8 cellular contexts compared by ENCODE assay signal in the genomic region with DNA sequence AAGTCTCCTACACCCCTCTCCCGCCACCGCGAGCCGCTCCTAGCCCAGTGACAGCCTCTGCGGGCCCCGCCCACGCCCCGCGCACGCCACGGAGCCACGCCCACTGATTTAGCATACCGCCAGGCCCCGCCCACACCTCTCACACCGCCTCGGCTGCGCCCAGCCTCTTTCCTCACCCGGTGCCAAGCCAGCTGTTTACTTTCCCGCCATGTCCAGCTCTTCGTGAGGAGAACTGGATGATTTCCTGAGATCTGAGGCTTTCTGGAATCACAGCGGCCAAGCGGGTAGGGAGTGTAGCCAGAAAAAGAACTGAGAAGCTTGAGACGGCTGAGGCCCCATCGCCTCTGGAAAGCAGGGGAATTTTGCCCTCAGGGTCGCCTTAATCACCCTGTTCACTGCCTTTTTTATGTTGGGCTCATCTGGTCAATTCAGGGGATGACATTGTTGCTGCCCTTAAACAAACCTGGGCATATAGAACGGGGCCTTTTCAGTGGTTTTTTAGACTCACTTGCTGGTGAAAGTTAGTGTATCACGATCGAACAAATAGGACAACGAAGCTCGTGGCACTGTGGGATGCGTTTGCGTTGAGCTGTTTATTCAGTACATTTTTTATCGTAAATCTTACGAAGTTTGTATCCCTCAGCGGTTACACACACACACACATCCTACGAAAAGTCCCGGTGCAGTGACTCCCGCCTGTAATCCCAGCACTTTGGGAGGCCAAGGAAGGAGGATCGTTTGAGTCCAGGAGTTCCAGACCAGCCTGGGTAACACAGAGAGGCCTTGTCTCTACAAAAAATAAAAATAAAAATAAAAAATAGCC. TPM values are rescaled to one million over a fixed set of nuclear protein-coding genes. Genes with fewer than 3 reads are reported as not detected.
DNase-seq lines count a peak whose midpoint lies in the region; ATAC-seq, FAIRE-seq and TF ChIP-seq lines count a peak whose summit lies in the region.

A gene with protein sequence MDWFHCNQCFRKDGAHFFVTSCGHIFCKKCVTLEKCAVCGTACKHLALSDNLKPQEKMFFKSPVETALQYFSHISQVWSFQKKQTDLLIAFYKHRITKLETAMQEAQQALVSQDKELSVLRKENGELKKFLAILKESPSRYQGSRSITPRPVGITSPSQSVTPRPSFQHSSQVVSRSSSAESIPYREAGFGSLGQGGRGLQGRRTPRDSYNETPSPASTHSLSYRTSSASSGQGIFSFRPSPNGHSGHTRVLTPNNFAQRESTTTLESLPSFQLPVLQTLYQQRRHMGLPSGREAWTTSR (plus strand): TSS at position 165 of the 823 bp plus-strand sequence. CDS start 2,410 bp downstream, outside the sequence.

- no peak for TF ChIP-seq CTCF in VCaP (conservative IDR thresholded peaks at IDR 0.05)
- TF ChIP-seq CTCF in brain microvascular endothelial cell (IDR thresholded peaks at IDR 0.05; ENCODE audit: low read depth, low read length, missing control alignments), result no peak
- TF ChIP-seq CTCF in sigmoid colon (IDR thresholded peaks at IDR 0.05), result no peak

- H3K9ac ChIP-seq in iPS-18a (ENCODE audit: low read length), result no peak within 1 kb of the TSS

- peak; percentile 40 to 76 (median 54) for DNase-seq in CD4-positive, CD25-positive, alpha-beta regulatory T cell
- DNase-seq in H54 (ENCODE audit: insufficient read length, low spot score) (peak; percentile 79), NCI-H2107 (lab: John Stamatoyannopoulos, UW) (peak; percentile 75), brain microvascular endothelial cell (peak; percentile 58), sigmoid colon (peak; percentile 96), GF-D8 (lab: John Stamatoyannopoulos, UW) (no peak)

- peak; percentile 62 for FAIRE-seq in H54 (lab: Jason Lieb, UNC)

- TF ChIP-seq POLR2A in H54 (IDR thresholded peaks at IDR 0.05; ENCODE audit: low read depth, low read length) (no peak), sigmoid colon (IDR thresholded peaks at IDR 0.05) (no peak)

- 25 to 27% methylated on average over 39 of the region's 39 CpGs for WGBS in sigmoid colon, 2 donors

- H3K9me3 ChIP-seq in CD4-positive, CD25-positive, alpha-beta regulatory T cell (ENCODE audit: control insufficient read depth in 2 of 2, low read length in 2 of 2), result no peaks in the 10 kb centered on the region
- H3K9me3 ChIP-seq in iPS-18a (ENCODE audit: control insufficient read depth, low read depth, low read length) (no peaks in the 10 kb centered on the region), sigmoid colon (no peaks in the 10 kb centered on the region)

- no peaks in the 10 kb centered on the region for H3K36me3 ChIP-seq in CD4-positive, CD25-positive, alpha-beta regulatory T cell (ENCODE audit: control insufficient read depth, insufficient read depth, low read length)
- H3K36me3 ChIP-seq in brain microvascular endothelial cell (replicated peaks), result no peaks in the 10 kb centered on the region
- H3K36me3 ChIP-seq in iPS-18a (ENCODE audit: control insufficient read depth, low read depth, low read length), result no peaks in the 10 kb centered on the region
- no peaks in the 10 kb centered on the region for H3K36me3 ChIP-seq in sigmoid colon

- TF ChIP-seq EP300 in sigmoid colon (IDR thresholded peaks at IDR 0.05), result no peak

- peaks cover 12% of the 10 kb centered on the region for H3K27me3 ChIP-seq in CD4-positive, CD25-positive, alpha-beta regulatory T cell (ENCODE audit: control insufficient read depth, insufficient read depth, low read length)
- no peaks in the 10 kb centered on the region for H3K27me3 ChIP-seq in brain microvascular endothelial cell (replicated peaks)
- no peaks in the 10 kb centered on the region for H3K27me3 ChIP-seq in iPS-18a (ENCODE audit: control insufficient read depth, insufficient read depth, low read length)
- no peaks in the 10 kb centered on the region for H3K27me3 ChIP-seq in sigmoid colon

- H3K27ac ChIP-seq in CD4-positive, CD25-positive, alpha-beta regulatory T cell (ENCODE audit: insufficient read depth, low read length, poor library complexity, severe bottlenecking), result no peak within 1 kb of the TSS
- H3K27ac ChIP-seq in VCaP, result peak within 1 kb of the TSS; percentile 72
- no peak within 1 kb of the TSS for H3K27ac ChIP-seq in brain microvascular endothelial cell
- H3K27ac ChIP-seq in iPS-18a (ENCODE audit: low read length), result no peak within 1 kb of the TSS
- H3K27ac ChIP-seq in sigmoid colon, result peak within 1 kb of the TSS; percentile 51 to 66 (median 54)

- peak within 1 kb of the TSS in 1 of 3 donors; percentile 67 for H3K27ac Mint-ChIP-seq in CD4-positive, CD25-positive, alpha-beta regulatory T cell

- no peak within 1 kb of the TSS for H3K4me3 ChIP-seq in CD4-positive, CD25-positive, alpha-beta regulatory T cell (ENCODE audit: low read depth, low read length)
- H3K4me3 ChIP-seq in brain microvascular endothelial cell (ENCODE audit: low read depth, low read length), result peak within 1 kb of the TSS; percentile 29
- H3K4me3 ChIP-seq in iPS-18a (ENCODE audit: low read length), result peak within 1 kb of the TSS; percentile 39
- H3K4me3 ChIP-seq in sigmoid colon, result peak within 1 kb of the TSS in 3 of 4 donors; percentile 32 to 43 (median 40)

- peak within 1 kb of the TSS in 1 of 4 donors; percentile 61 for H3K4me3 Mint-ChIP-seq in CD4-positive, CD25-positive, alpha-beta regulatory T cell

- H3K4me1 ChIP-seq in CD4-positive, CD25-positive, alpha-beta regulatory T cell (ENCODE audit: control insufficient read depth, insufficient read depth, low read length, poor library complexity, severe bottlenecking), result peaks cover 6% of the 10 kb centered on the region
- peaks cover 3% of the 10 kb centered on the region for H3K4me1 ChIP-seq in iPS-18a (ENCODE audit: control insufficient read depth, low read depth, low read length)
- peaks cover 0 to 10% (median 4%) of the 10 kb centered on the region in 4 donors for H3K4me1 ChIP-seq in sigmoid colon

- in situ Hi-C loops in brain microvascular endothelial cell (cut with HindIII; ENCODE audit: low pct_ligation_motif_present, low sequenced_read_pairs), result no loop called here

- no peaks in the 10 kb centered on the region for H3K36me3 Mint-ChIP-seq in CD4-positive, CD25-positive, alpha-beta regulatory T cell

- no peaks in the 10 kb centered on the region for H3K9me3 Mint-ChIP-seq in CD4-positive, CD25-positive, alpha-beta regulatory T cell

- peak; percentile 66 to 79 for ATAC-seq in CD4-positive, CD25-positive, alpha-beta regulatory T cell (ENCODE audit: low read depth in 2 of 2)

- H3K27me3 Mint-ChIP-seq in CD4-positive, CD25-positive, alpha-beta regulatory T cell, result peaks cover 14% of the 10 kb centered on the region

- peaks cover 0 to 6% (median 0%) of the 10 kb centered on the region in 4 donors for H3K4me1 Mint-ChIP-seq in CD4-positive, CD25-positive, alpha-beta regulatory T cell

- intact Hi-C loops in sigmoid colon (cut with DNase I), result no loop called here

RNA-seq across cellular contexts. Expression of the gene that starts here (rescaled TPM):
- not detected for total RNA-seq in CD4-positive, CD25-positive, alpha-beta regulatory T cell
- not detected for polyA plus RNA-seq in CD4-positive, CD25-positive, alpha-beta regulatory T cell
- not detected for total RNA-seq in sigmoid colon
- polyA plus RNA-seq in sigmoid colon, result not detected

Comparison
In these comparisons a context has a peak if more than half of its experiments do, and no peak if none do; other contexts are left out.
1. Peak in DNase-seq and ATAC-seq in CD4-positive, CD25-positive, alpha-beta regulatory T cell; RNA of the gene not detected or under 1 TPM.
2. Peak in DNase-seq, H3K4me3 ChIP-seq and H3K27ac ChIP-seq in sigmoid colon; RNA of the gene not detected or under 1 TPM.